ENCODE assay signal across 1 cellular context in genomic region chr11:117928818-117929567, GRCh38.
TF ChIP-seq lines count a peak whose summit lies in the region.

TSS of gene TMPRSS13 (minus strand) at chr11:117929402. CDS start at chr11:117929307, 95 bp downstream.

TF ChIP-seq in H1, 55 proteins besides CTCF, POLR2A, EP300 and RAD21 (continued from another document):
- peak; percentile 40; the same call in 1 of the 2 replicates for TF ChIP-seq E2F6 (IDR thresholded peaks at IDR 0.05)
- TF ChIP-seq SP1 (IDR thresholded peaks at IDR 0.05; ENCODE audit: low read depth, low read length) = peak; percentile 88
- no peak for TF ChIP-seq CHD7 (IDR thresholded peaks at IDR 0.05; ENCODE audit: insufficient replicate concordance, low read length)
- no peak for TF ChIP-seq CBX8 (IDR thresholded peaks at IDR 0.05; ENCODE audit: borderline replicate concordance, low read depth, low read length)
- TF ChIP-seq POU5F1 (IDR thresholded peaks at IDR 0.05; ENCODE audit: low read depth, low read length) = no peak
